20 cellular contexts compared by ENCODE assay signal in the genomic region with DNA sequence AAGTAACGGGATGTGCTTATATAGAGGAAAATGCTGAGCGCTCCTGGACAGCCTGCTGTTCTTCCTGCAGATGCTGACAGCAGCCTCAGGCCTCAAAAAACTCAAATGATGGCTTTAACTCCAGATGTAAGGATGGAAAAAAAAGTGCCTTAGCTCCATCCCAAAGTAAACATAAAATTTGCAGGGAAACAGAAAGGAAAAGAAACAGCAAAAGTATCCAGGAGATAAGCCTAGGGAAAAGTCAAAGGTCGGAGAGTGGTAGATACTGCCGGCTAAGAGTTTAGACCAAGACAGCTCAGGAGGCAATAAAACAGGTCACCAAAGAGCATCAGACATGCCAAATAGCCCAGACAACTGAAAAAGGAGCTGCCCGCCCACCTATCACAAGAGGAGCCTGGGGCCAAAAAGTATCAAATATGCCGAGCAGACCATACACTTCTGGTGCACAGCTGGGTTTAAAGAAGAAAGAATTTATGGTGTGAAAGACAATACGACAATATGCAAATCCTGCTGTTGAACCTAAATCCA. TPM values are rescaled to one million over a fixed set of nuclear protein-coding genes. Genes with fewer than 3 reads are reported as not detected.
DNase-seq lines count a peak whose midpoint lies in the region; FAIRE-seq and TF ChIP-seq lines count a peak whose summit lies in the region.
"Had no signal": no experiment of that assay in that cellular context is flagged by ENCODE, and none has a peak within 500 bp of the region (broad histone marks: within the 10 kb centered on the region; RNA-seq: fewer than 3 reads in every experiment).

No MANE protein-coding gene starts in this region.

- CTCF ChIA-PET in Caco-2 (lab: Charles Lee) = interaction anchor here (0.6 to 1.6 kb wide), 6 partner anchors 27 to 688 kb away, joined by 3 to 6 read pairs (median 4); no protein-coding TSS in a partner anchor
- CTCF ChIA-PET in OCI-LY7 (lab: Charles Lee; ENCODE audit: unreplicated experiment) = no interaction called here

- H3K4me1 Mint-ChIP-seq in Caco-2 (ENCODE audit: low read depth, unreplicated experiment) (peaks cover 15% of the 10 kb centered on the region), endodermal cell (no peaks in the 10 kb centered on the region), type B pancreatic cell (ENCODE audit: unreplicated experiment) (peaks cover 12% of the 10 kb centered on the region)
- H3K4me1 Mint-ChIP-seq in activated T-helper 2 cell treated with anti-CD3 and anti-CD28 coated beads, Interferon-gamma antibody, Interleukin-2, Interleukin-4, amounts not matched to agents 10 μg/mL and 5 μg/mL and 100 μg/mL, durations not matched to agents 14 hours and 24 hours and 36 hours (ENCODE audit: low read depth) = no peaks in the 10 kb centered on the region

- no peak for TF ChIP-seq CTCF in Caco-2 (IDR thresholded peaks at IDR 0.05; ENCODE audit: insufficient read depth in 1 of 2, low read depth in 1 of 2, low read length in 1 of 2, severe bottlenecking in 1 of 2, unreplicated experiment in 1 of 2)
- no peak for TF ChIP-seq CTCF in endodermal cell (conservative IDR thresholded peaks at IDR 0.05)
- TF ChIP-seq CTCF in type B pancreatic cell (conservative IDR thresholded peaks at IDR 0.05) = no peak
- no peak for TF ChIP-seq CTCF in OCI-LY7 (conservative IDR thresholded peaks at IDR 0.05; ENCODE audit: low read length)

- H3K9me3 Mint-ChIP-seq in Caco-2 (ENCODE audit: unreplicated experiment) (peaks cover 11% of the 10 kb centered on the region), endodermal cell (peaks cover 6% of the 10 kb centered on the region), type B pancreatic cell (peaks cover 7% of the 10 kb centered on the region)
- H3K9me3 Mint-ChIP-seq in activated T-helper 2 cell treated with anti-CD3 and anti-CD28 coated beads, Interferon-gamma antibody, Interleukin-2, Interleukin-4, amounts not matched to agents 10 μg/mL and 5 μg/mL and 100 μg/mL, durations not matched to agents 14 hours and 24 hours and 36 hours = peaks cover 10% of the 10 kb centered on the region

- POLR2A ChIA-PET in Caco-2 (lab: Charles Lee) = no interaction called here
- POLR2A ChIA-PET in OCI-LY7 (lab: Charles Lee) = interaction anchor here (0.6 to 0.9 kb wide), 3 partner anchors 23 to 469 kb away, joined by 3 to 6 read pairs (median 6); no protein-coding TSS in a partner anchor

- H3K4me3 Mint-ChIP-seq in Caco-2 (ENCODE audit: unreplicated experiment) = no peak overlapping the region
- no peak overlapping the region for H3K4me3 Mint-ChIP-seq in endodermal cell
- no peak overlapping the region for H3K4me3 Mint-ChIP-seq in type B pancreatic cell
- H3K4me3 Mint-ChIP-seq in activated T-helper 2 cell treated with anti-CD3 and anti-CD28 coated beads, Interferon-gamma antibody, Interleukin-2, Interleukin-4, amounts not matched to agents 10 μg/mL and 5 μg/mL and 100 μg/mL, durations not matched to agents 14 hours and 24 hours and 36 hours (ENCODE audit: low read depth) = no peak overlapping the region
- H3K4me3 Mint-ChIP-seq: CD4-positive, alpha-beta T cell; H9 had no signal

- H3K4me1 ChIP-seq in Caco-2 (peaks cover 19% of the 10 kb centered on the region), endodermal cell (ENCODE audit: control insufficient read depth, insufficient read depth, low read length) (no peaks in the 10 kb centered on the region), OCI-LY7 (ENCODE audit: insufficient read depth, low read length, poor library complexity, severe bottlenecking) (no peaks in the 10 kb centered on the region)
- H3K4me1 ChIP-seq: A549 had no signal

- H3K9me2 ChIP-seq in OCI-LY7 (ENCODE audit: insufficient read depth, low read length) = no peaks in the 10 kb centered on the region

- intact Hi-C loops in Caco-2 (cut with micrococcal nuclease; ENCODE audit: unreplicated experiment) = no loop called here
- intact Hi-C loops in OCI-LY7 (cut with micrococcal nuclease; ENCODE audit: unreplicated experiment) = no loop called here
- intact Hi-C loops in activated T-helper 2 cell treated with anti-CD3 and anti-CD28 coated beads, Interferon-gamma antibody, Interleukin-2, Interleukin-4, amounts not matched to agents 10 μg/mL and 5 μg/mL and 100 μg/mL, durations not matched to agents 14 hours and 24 hours and 36 hours (cut with micrococcal nuclease) = no loop called here

- H3K9me3 ChIP-seq in Caco-2 (peaks cover 7% of the 10 kb centered on the region; the same call in 1 of the 2 replicates), endodermal cell (ENCODE audit: control insufficient read depth, low read length) (no peaks in the 10 kb centered on the region), OCI-LY7 (ENCODE audit: low read length) (peaks cover 9% of the 10 kb centered on the region; the same call in 1 of the 2 replicates)

- FAIRE-seq in H54 (lab: Jason Lieb, UNC) = no peak
- FAIRE-seq: HepG2 had no signal

- H3K4me3 ChIP-seq in Caco-2 (ENCODE audit: low read depth, low read length) (no peak overlapping the region), endodermal cell (ENCODE audit: low read length) (no peak overlapping the region), OCI-LY7 (ENCODE audit: low read depth, low read length, poor library complexity, severe bottlenecking) (no peak overlapping the region)
- H3K4me3 ChIP-seq: A549 had no signal

- 73 to 95% methylated on average over 3 to 7 of the region's 7 CpGs for WGBS in endodermal cell (ENCODE audit: insufficient coverage in 1 of 2, insufficient read length in 1 of 2), 2 experiments

- H3K79me2 ChIP-seq in OCI-LY7 (ENCODE audit: insufficient read depth, low read depth, low read length) = no peaks in the 10 kb centered on the region

- no peak overlapping the region for H3K4me2 ChIP-seq in OCI-LY7 (ENCODE audit: low read length)
- H3K4me2 ChIP-seq: A549 had no signal

- peak; percentile 43 to 62 for DNase-seq in Caco-2
- peak; percentile 5 for DNase-seq in endodermal cell
- DNase-seq in left kidney (ENCODE audit: low read depth, low spot score) = peak; percentile 67
- DNase-seq in type B pancreatic cell (ENCODE audit: extremely low spot score, unreplicated experiment) = no peak
- DNase-seq in OCI-LY7 (ENCODE audit: low spot score) = no peak
- no peak for DNase-seq in activated T-helper 2 cell treated with anti-CD3 and anti-CD28 coated beads, Interferon-gamma antibody, Interleukin-2, Interleukin-4, amounts not matched to agents 10 μg/mL and 5 μg/mL and 100 μg/mL, durations not matched to agents 14 hours and 24 hours and 36 hours (ENCODE audit: low spot score)
- DNase-seq in H54 (ENCODE audit: insufficient read length, low spot score) = no peak
- DNase-seq: AML-193; CD4-positive, alpha-beta T cell; DMS153; DMS79; GF-D8; GOT3; H9 had no signal

- H3K27me3 Mint-ChIP-seq in Caco-2 (ENCODE audit: insufficient read depth, unreplicated experiment) (no peaks in the 10 kb centered on the region), endodermal cell (ENCODE audit: insufficient read depth) (no peaks in the 10 kb centered on the region), type B pancreatic cell (no peaks in the 10 kb centered on the region)
- H3K27me3 Mint-ChIP-seq in activated T-helper 2 cell treated with anti-CD3 and anti-CD28 coated beads, Interferon-gamma antibody, Interleukin-2, Interleukin-4, amounts not matched to agents 10 μg/mL and 5 μg/mL and 100 μg/mL, durations not matched to agents 14 hours and 24 hours and 36 hours (ENCODE audit: low read depth) = peaks cover 9% of the 10 kb centered on the region

- H3K27ac Mint-ChIP-seq in Caco-2 (ENCODE audit: unreplicated experiment) = no peak overlapping the region
- no peak overlapping the region for H3K27ac Mint-ChIP-seq in endodermal cell
- H3K27ac Mint-ChIP-seq in type B pancreatic cell = peak overlapping the region; percentile 24
- no peak overlapping the region for H3K27ac Mint-ChIP-seq in activated T-helper 2 cell treated with anti-CD3 and anti-CD28 coated beads, Interferon-gamma antibody, Interleukin-2, Interleukin-4, amounts not matched to agents 10 μg/mL and 5 μg/mL and 100 μg/mL, durations not matched to agents 14 hours and 24 hours and 36 hours
- H3K27ac Mint-ChIP-seq: CD4-positive, alpha-beta T cell; H9 had no signal

- BruUV-seq in Caco-2 (replicated peaks; lab: Mats Ljungman, UMichigan) (no TSS peak), OCI-LY7 (replicated peaks; lab: Mats Ljungman, UMichigan) (no TSS peak)

- H4K20me1 ChIP-seq in OCI-LY7 (ENCODE audit: insufficient read depth, low read length) = no peaks in the 10 kb centered on the region

- no peak for TF ChIP-seq POLR2A in H54 (IDR thresholded peaks at IDR 0.05; ENCODE audit: low read depth, low read length)

- H3K36me3 Mint-ChIP-seq in Caco-2 (ENCODE audit: insufficient read depth, unreplicated experiment) = no peaks in the 10 kb centered on the region
- H3K36me3 Mint-ChIP-seq in endodermal cell (ENCODE audit: low read depth) = no peaks in the 10 kb centered on the region
- H3K36me3 Mint-ChIP-seq in type B pancreatic cell = no peaks in the 10 kb centered on the region
- no peaks in the 10 kb centered on the region for H3K36me3 Mint-ChIP-seq in activated T-helper 2 cell treated with anti-CD3 and anti-CD28 coated beads, Interferon-gamma antibody, Interleukin-2, Interleukin-4, amounts not matched to agents 10 μg/mL and 5 μg/mL and 100 μg/mL, durations not matched to agents 14 hours and 24 hours and 36 hours (ENCODE audit: low read depth)

- H2AFZ ChIP-seq in OCI-LY7 (ENCODE audit: low read length) = no peak overlapping the region

- H3K9ac ChIP-seq in endodermal cell (ENCODE audit: extremely low read depth, low read length, poor library complexity, severe bottlenecking) = no peak overlapping the region

- H3K36me3 ChIP-seq in Caco-2 (ENCODE audit: control insufficient read depth, insufficient read depth, low read length) (no peaks in the 10 kb centered on the region), endodermal cell (ENCODE audit: control insufficient read depth, insufficient read depth, low read length) (no peaks in the 10 kb centered on the region), OCI-LY7 (ENCODE audit: insufficient read depth, low read length) (no peaks in the 10 kb centered on the region)

- no peak overlapping the region for H3K27ac ChIP-seq in endodermal cell (ENCODE audit: low read depth, low read length)
- H3K27ac ChIP-seq in OCI-LY7 (ENCODE audit: low read depth, low read length, poor library complexity, severe bottlenecking) = no peak overlapping the region
- H3K27ac ChIP-seq: 22Rv1, A549, C4-2B had no signal

- H3K27me3 ChIP-seq in Caco-2 (replicated peaks; ENCODE audit: control insufficient read depth, insufficient read depth, low read length) = no peaks in the 10 kb centered on the region
- H3K27me3 ChIP-seq in endodermal cell (ENCODE audit: control insufficient read depth, insufficient read depth, low read length, poor library complexity, severe bottlenecking) = no peaks in the 10 kb centered on the region

RNA-seq across cellular contexts. Expression of a gene that starts 6.9 kb away (rescaled TPM):
- total RNA-seq in Caco-2 (2022) (not detected in 2 replicates), endodermal cell (not detected), type B pancreatic cell (ENCODE audit: low replicate concordance) (0.79 TPM in 1 of 2 replicates, not detected in the other), OCI-LY7 (2022) (not detected in 2 replicates)
- polyA plus RNA-seq in endodermal cell (2013, experiment 1 of 2) = not detected
- not detected for polyA plus RNA-seq in endodermal cell (2013, experiment 2 of 2)
- total RNA-seq in OCI-LY7 (2014; rRNA removed; shearing (Covaris generic)) = not detected in 2 replicates
- total RNA-seq in activated T-helper 2 cell treated with anti-CD3 and anti-CD28 coated beads, Interferon-gamma antibody, Interleukin-2, Interleukin-4, amounts not matched to agents 10 μg/mL and 5 μg/mL and 100 μg/mL, durations not matched to agents 14 hours and 24 hours and 36 hours = not detected in 2 replicates
- total RNA-seq: CD4-positive, alpha-beta T cell; Daoy; H9; HepG2 had no signal
- polyA plus RNA-seq: A549 had no signal

RNA-seq across cellular contexts. Expression of a gene that starts 8.4 kb away (rescaled TPM):
- total RNA-seq in Caco-2 (2022) (not detected in 2 replicates), endodermal cell (not detected), type B pancreatic cell (ENCODE audit: low replicate concordance) (not detected in 2 replicates), OCI-LY7 (2022) (not detected in 2 replicates)
- not detected for polyA plus RNA-seq in endodermal cell (2013, experiment 1 of 2)
- not detected for polyA plus RNA-seq in endodermal cell (2013, experiment 2 of 2)
- not detected in 2 replicates for total RNA-seq in OCI-LY7 (2014; rRNA removed; shearing (Covaris generic))
- total RNA-seq in activated T-helper 2 cell treated with anti-CD3 and anti-CD28 coated beads, Interferon-gamma antibody, Interleukin-2, Interleukin-4, amounts not matched to agents 10 μg/mL and 5 μg/mL and 100 μg/mL, durations not matched to agents 14 hours and 24 hours and 36 hours = not detected in 2 replicates
- total RNA-seq: CD4-positive, alpha-beta T cell; H9; HepG2 had no signal
- polyA plus RNA-seq: HepG2 had no signal

RNA-seq across cellular contexts. Expression of a gene that starts 20.9 kb away (rescaled TPM):
- not detected in 2 replicates for total RNA-seq in Caco-2 (2022)
- not detected for total RNA-seq in endodermal cell
- not detected for polyA plus RNA-seq in endodermal cell (2013, experiment 1 of 2)
- polyA plus RNA-seq in endodermal cell (2013, experiment 2 of 2) = not detected
- not detected in 2 replicates for total RNA-seq in type B pancreatic cell (ENCODE audit: low replicate concordance)
- total RNA-seq in OCI-LY7 (2014; rRNA removed; shearing (Covaris generic)) = not detected in 2 replicates
- not detected in 2 replicates for total RNA-seq in OCI-LY7 (2022)
- not detected in 2 replicates for total RNA-seq in activated T-helper 2 cell treated with anti-CD3 and anti-CD28 coated beads, Interferon-gamma antibody, Interleukin-2, Interleukin-4, amounts not matched to agents 10 μg/mL and 5 μg/mL and 100 μg/mL, durations not matched to agents 14 hours and 24 hours and 36 hours
- total RNA-seq: CD4-positive, alpha-beta T cell; Daoy; H9; HepG2 had no signal
- polyA plus RNA-seq: HepG2 had no signal

RNA-seq across cellular contexts. Expression of a gene that starts 33.9 kb away (rescaled TPM):
- total RNA-seq in Caco-2 (2022) = not detected in 2 replicates
- not detected for total RNA-seq in endodermal cell
- polyA plus RNA-seq in endodermal cell (2013, experiment 1 of 2) = not detected
- not detected for polyA plus RNA-seq in endodermal cell (2013, experiment 2 of 2)
- total RNA-seq in type B pancreatic cell (ENCODE audit: low replicate concordance) = not detected in 2 replicates
- total RNA-seq in OCI-LY7 (2014; rRNA removed; shearing (Covaris generic)) = not detected in 2 replicates
- total RNA-seq in OCI-LY7 (2022) = not detected in 2 replicates
- total RNA-seq in activated T-helper 2 cell treated with anti-CD3 and anti-CD28 coated beads, Interferon-gamma antibody, Interleukin-2, Interleukin-4, amounts not matched to agents 10 μg/mL and 5 μg/mL and 100 μg/mL, durations not matched to agents 14 hours and 24 hours and 36 hours = not detected in 2 replicates
- total RNA-seq: CD4-positive, alpha-beta T cell; Daoy; H9; HepG2 had no signal
- polyA plus RNA-seq: A549, BJ had no signal

RNA-seq across cellular contexts. Expression of a gene that starts 39.8 kb away (rescaled TPM):
- total RNA-seq in Caco-2 (2022) (not detected in 2 replicates), endodermal cell (not detected), type B pancreatic cell (ENCODE audit: low replicate concordance) (0.24 and 1.9 TPM in 2 replicates), OCI-LY7 (2022) (not detected in 2 replicates)
- not detected for polyA plus RNA-seq in endodermal cell (2013, experiment 1 of 2)
- not detected for polyA plus RNA-seq in endodermal cell (2013, experiment 2 of 2)
- total RNA-seq in OCI-LY7 (2014; rRNA removed; shearing (Covaris generic)) = not detected in 2 replicates
- total RNA-seq in activated T-helper 2 cell treated with anti-CD3 and anti-CD28 coated beads, Interferon-gamma antibody, Interleukin-2, Interleukin-4, amounts not matched to agents 10 μg/mL and 5 μg/mL and 100 μg/mL, durations not matched to agents 14 hours and 24 hours and 36 hours = not detected in 2 replicates
- total RNA-seq: CD4-positive, alpha-beta T cell; Daoy; H9; HepG2 had no signal
- polyA plus RNA-seq: A549, BJ, HepG2 had no signal

Comparison
In these comparisons a context has a peak if more than half of its experiments do, and no peak if none do; other contexts are left out.
1. DNase-seq: peak in Caco-2 (2 of 2), endodermal cell (single experiment) and left kidney (single experiment); none in type B pancreatic cell (single experiment), OCI-LY7 (single experiment), activated T-helper 2 cell treated with anti-CD3 and anti-CD28 coated beads, Interferon-gamma antibody, Interleukin-2, Interleukin-4, amounts not matched to agents 10 μg/mL and 5 μg/mL and 100 μg/mL, durations not matched to agents 14 hours and 24 hours and 36 hours (single experiment) and H54 (single experiment).